Comparison of ENCODE assay signal across 8 cellular contexts in genomic region chr1:147172168-147173016, GRCh38. TPM values are rescaled to one million over a fixed set of nuclear protein-coding genes. Genes with fewer than 3 reads are reported as not detected.
DNase-seq lines count a peak whose midpoint lies in the region; ATAC-seq, FAIRE-seq and TF ChIP-seq lines count a peak whose summit lies in the region.

TSS of gene PRKAB2 (minus strand) at chr1:147172470. CDS start at chr1:147172144, 326 bp downstream.

- peaks cover 29% of the 10 kb centered on the region for H3K4me1 Mint-ChIP-seq in endothelial cell (ENCODE audit: unreplicated experiment)
- H3K4me1 Mint-ChIP-seq in mesothelial cell of epicardium: peaks cover 55% of the 10 kb centered on the region

- H3K4me3 ChIP-seq in NT2/D1 (ENCODE audit: insufficient read length, low read depth): peak within 1 kb of the TSS; percentile 98

- H3K27ac Mint-ChIP-seq in endothelial cell (ENCODE audit: unreplicated experiment) (peak within 1 kb of the TSS; percentile 98), mesothelial cell of epicardium (peak within 1 kb of the TSS; percentile 100)

- H3K36me3 Mint-ChIP-seq in endothelial cell (ENCODE audit: low read depth, unreplicated experiment) (no peaks in the 10 kb centered on the region), mesothelial cell of epicardium (peaks cover 18% of the 10 kb centered on the region)

- H3K27me3 Mint-ChIP-seq in endothelial cell (ENCODE audit: unreplicated experiment): peaks cover 2% of the 10 kb centered on the region
- no peaks in the 10 kb centered on the region for H3K27me3 Mint-ChIP-seq in mesothelial cell of epicardium (ENCODE audit: low read depth)

- peak; percentile 81 for ATAC-seq in GM21390 (IDR thresholded peaks at IDR 0.05; ENCODE audit: unreplicated experiment)

- H3K4me3 Mint-ChIP-seq in endothelial cell (ENCODE audit: unreplicated experiment) (peak within 1 kb of the TSS; percentile 99), mesothelial cell of epicardium (peak within 1 kb of the TSS; percentile 99)

- peaks cover 3% of the 10 kb centered on the region for H3K4me1 ChIP-seq in NT2/D1 (ENCODE audit: insufficient read depth, insufficient read length)

- H3K9me3 Mint-ChIP-seq in endothelial cell (ENCODE audit: unreplicated experiment): no peaks in the 10 kb centered on the region
- H3K9me3 Mint-ChIP-seq in mesothelial cell of epicardium: peaks cover 11% of the 10 kb centered on the region

- no peaks in the 10 kb centered on the region for H3K9me3 ChIP-seq in NT2/D1 (ENCODE audit: insufficient read depth, low read length)

- no peak for FAIRE-seq in D721Med (lab: Jason Lieb, UNC)

- TF ChIP-seq CTCF in D721Med (IDR thresholded peaks at IDR 0.05; ENCODE audit: insufficient read depth, missing control alignments): peak; percentile 91
- TF ChIP-seq CTCF in endothelial cell (IDR thresholded peaks at IDR 0.05; ENCODE audit: unreplicated experiment): peak; percentile 84
- peak; percentile 58 for TF ChIP-seq CTCF in mesothelial cell of epicardium (IDR thresholded peaks at IDR 0.05; ENCODE audit: unreplicated experiment)

- no peaks in the 10 kb centered on the region for H3K27me3 ChIP-seq in NT2/D1 (ENCODE audit: insufficient read depth, insufficient read length)

- DNase-seq in D721Med (ENCODE audit: insufficient read length, low spot score) (peak; percentile 68), HUDEP-2 (lab: John Stamatoyannopoulos, UW; ENCODE audit: unreplicated experiment in 76 of 76) (peak; percentile 36 to 95 (median 90)), NT2/D1 (ENCODE audit: low read depth, low spot score) (peak; percentile 97), endothelial cell (ENCODE audit: low spot score) (peak; percentile 100), mesothelial cell of epicardium (ENCODE audit: low spot score in 2 of 2, unreplicated experiment in 2 of 2) (peak; percentile 91 to 96)
- peak; percentile 90 for DNase-seq in activated CD8-positive, alpha-beta memory T cell treated with anti-CD3 and anti-CD28 coated beads, Interleukin-2, amount 50 U/mL, for 4 hours
- DNase-seq in stimulated activated CD8-positive, alpha-beta memory T cell treated with anti-CD3 and anti-CD28 coated beads, Interleukin-15, amount 100 ng/mL, for 4 hours (ENCODE audit: low read depth in 2 of 2): peak; percentile 81 to 82

- peak within 1 kb of the TSS; percentile 95 for H3K9ac ChIP-seq in NT2/D1 (ENCODE audit: insufficient read length, low read depth)

- H3K36me3 ChIP-seq in NT2/D1 (ENCODE audit: insufficient read depth, insufficient read length, low read length): peaks cover 37% of the 10 kb centered on the region

RNA-seq across cellular contexts. Expression of gene PRKAB2, which starts in this region (rescaled TPM):
- total RNA-seq in endothelial cell (ENCODE audit: unreplicated experiment): 20.0 TPM
- 15.2 to 17.3 TPM (median 16.4 TPM) in 3 replicates for total RNA-seq in mesothelial cell of epicardium

Comparison
In these comparisons a context has a peak if more than half of its experiments do, and no peak if none do; other contexts are left out.
1. Peak in every context shown above with its lines: DNase-seq, ATAC-seq and H3K4me3 ChIP-seq.